1 cellular context compared by ENCODE assay signal in the genomic region with DNA sequence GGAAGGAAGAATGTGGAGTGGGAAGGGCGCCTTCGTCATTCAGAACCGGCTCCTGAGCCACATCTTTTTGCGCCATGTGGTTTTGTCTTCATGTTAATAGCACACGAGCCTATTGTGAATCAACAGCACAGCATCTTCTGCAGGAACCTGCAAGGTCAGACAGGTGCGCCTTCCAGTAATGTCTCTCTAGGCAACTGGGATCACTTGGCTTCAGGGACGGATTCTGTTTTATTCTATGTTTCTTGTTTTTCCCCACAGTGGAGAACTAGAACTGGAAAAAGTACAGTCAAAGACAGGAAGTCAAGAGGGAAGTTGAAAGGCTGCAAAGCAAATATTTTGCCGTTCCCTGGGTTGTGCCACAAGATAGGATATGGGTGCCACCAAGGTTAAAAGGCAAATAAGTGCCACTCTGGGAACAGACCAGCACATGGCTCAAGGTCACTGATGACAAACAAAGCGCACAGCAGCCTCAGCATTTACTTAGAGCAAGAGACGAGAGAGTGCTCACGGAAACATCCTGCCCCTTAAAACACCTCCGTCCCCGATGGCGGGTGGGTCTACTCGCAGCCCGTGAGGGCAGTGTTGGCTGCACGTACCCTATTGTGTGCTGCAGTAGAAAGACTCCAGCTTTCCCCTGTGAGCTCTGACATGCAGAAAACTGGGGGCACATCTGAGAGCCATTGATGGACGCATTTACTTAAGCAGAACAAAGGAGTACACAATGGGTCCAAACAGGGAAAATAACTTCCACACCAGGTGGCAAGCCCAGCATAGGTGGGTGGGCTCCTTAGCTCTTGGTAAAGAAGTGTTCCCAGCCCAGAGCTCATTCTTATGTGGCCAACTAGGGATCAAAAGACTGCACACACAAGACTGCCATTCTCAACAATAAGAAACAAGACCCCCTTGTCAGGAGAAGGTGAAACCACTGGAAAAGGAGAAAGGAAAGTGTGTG.
TF ChIP-seq lines count a peak whose summit lies in the region.

No MANE protein-coding gene starts in this region.

TF ChIP-seq in HepG2, 621 proteins besides CTCF, POLR2A, EP300 and RAD21 (continued from another document and continues in another):
- TF ChIP-seq, protein P1, sequence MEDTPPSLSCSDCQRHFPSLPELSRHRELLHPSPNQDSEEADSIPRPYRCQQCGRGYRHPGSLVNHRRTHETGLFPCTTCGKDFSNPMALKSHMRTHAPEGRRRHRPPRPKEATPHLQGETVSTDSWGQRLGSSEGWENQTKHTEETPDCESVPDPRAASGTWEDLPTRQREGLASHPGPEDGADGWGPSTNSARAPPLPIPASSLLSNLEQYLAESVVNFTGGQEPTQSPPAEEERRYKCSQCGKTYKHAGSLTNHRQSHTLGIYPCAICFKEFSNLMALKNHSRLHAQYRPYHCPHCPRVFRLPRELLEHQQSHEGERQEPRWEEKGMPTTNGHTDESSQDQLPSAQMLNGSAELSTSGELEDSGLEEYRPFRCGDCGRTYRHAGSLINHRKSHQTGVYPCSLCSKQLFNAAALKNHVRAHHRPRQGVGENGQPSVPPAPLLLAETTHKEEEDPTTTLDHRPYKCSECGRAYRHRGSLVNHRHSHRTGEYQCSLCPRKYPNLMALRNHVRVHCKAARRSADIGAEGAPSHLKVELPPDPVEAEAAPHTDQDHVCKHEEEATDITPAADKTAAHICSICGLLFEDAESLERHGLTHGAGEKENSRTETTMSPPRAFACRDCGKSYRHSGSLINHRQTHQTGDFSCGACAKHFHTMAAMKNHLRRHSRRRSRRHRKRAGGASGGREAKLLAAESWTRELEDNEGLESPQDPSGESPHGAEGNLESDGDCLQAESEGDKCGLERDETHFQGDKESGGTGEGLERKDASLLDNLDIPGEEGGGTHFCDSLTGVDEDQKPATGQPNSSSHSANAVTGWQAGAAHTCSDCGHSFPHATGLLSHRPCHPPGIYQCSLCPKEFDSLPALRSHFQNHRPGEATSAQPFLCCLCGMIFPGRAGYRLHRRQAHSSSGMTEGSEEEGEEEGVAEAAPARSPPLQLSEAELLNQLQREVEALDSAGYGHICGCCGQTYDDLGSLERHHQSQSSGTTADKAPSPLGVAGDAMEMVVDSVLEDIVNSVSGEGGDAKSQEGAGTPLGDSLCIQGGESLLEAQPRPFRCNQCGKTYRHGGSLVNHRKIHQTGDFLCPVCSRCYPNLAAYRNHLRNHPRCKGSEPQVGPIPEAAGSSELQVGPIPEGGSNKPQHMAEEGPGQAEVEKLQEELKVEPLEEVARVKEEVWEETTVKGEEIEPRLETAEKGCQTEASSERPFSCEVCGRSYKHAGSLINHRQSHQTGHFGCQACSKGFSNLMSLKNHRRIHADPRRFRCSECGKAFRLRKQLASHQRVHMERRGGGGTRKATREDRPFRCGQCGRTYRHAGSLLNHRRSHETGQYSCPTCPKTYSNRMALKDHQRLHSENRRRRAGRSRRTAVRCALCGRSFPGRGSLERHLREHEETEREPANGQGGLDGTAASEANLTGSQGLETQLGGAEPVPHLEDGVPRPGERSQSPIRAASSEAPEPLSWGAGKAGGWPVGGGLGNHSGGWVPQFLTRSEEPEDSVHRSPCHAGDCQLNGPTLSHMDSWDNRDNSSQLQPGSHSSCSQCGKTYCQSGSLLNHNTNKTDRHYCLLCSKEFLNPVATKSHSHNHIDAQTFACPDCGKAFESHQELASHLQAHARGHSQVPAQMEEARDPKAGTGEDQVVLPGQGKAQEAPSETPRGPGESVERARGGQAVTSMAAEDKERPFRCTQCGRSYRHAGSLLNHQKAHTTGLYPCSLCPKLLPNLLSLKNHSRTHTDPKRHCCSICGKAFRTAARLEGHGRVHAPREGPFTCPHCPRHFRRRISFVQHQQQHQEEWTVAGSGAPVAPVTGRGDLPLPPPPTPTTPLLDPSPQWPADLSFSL (CRISPR knock-in tag; IDR thresholded peaks at IDR 0.05), result no peak
- TF ChIP-seq, protein P2, sequence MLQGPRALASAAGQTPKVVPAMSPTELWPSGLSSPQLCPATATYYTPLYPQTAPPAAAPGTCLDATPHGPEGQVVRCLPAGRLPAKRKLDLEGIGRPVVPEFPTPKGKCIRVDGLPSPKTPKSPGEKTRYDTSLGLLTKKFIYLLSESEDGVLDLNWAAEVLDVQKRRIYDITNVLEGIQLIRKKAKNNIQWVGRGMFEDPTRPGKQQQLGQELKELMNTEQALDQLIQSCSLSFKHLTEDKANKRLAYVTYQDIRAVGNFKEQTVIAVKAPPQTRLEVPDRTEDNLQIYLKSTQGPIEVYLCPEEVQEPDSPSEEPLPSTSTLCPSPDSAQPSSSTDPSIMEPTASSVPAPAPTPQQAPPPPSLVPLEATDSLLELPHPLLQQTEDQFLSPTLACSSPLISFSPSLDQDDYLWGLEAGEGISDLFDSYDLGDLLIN (CRISPR knock-in tag; IDR thresholded peaks at IDR 0.05; ENCODE audit: borderline replicate concordance), result no peak
- TF ChIP-seq, protein P3, sequence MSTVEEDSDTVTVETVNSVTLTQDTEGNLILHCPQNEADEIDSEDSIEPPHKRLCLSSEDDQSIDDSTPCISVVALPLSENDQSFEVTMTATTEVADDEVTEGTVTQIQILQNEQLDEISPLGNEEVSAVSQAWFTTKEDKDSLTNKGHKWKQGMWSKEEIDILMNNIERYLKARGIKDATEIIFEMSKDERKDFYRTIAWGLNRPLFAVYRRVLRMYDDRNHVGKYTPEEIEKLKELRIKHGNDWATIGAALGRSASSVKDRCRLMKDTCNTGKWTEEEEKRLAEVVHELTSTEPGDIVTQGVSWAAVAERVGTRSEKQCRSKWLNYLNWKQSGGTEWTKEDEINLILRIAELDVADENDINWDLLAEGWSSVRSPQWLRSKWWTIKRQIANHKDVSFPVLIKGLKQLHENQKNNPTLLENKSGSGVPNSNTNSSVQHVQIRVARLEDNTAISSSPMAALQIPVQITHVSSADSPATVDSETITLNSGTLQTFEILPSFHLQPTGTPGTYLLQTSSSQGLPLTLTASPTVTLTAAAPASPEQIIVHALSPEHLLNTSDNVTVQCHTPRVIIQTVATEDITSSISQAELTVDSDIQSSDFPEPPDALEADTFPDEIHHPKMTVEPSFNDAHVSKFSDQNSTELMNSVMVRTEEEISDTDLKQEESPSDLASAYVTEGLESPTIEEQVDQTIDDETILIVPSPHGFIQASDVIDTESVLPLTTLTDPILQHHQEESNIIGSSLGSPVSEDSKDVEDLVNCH (CRISPR knock-in tag; IDR thresholded peaks at IDR 0.05), result no peak
- peak; percentile 54 for TF ChIP-seq GATAD2A (CRISPR knock-in tag; IDR thresholded peaks at IDR 0.05)
- TF ChIP-seq ZNF430 (CRISPR knock-in tag; IDR thresholded peaks at IDR 0.05), result no peak
- TF ChIP-seq ZNF766 (CRISPR knock-in tag; IDR thresholded peaks at IDR 0.05; ENCODE audit: borderline replicate concordance), result no peak
- no peak for TF ChIP-seq RFX5 (IDR thresholded peaks at IDR 0.05; ENCODE audit: low read depth, low read length)
- no peak for TF ChIP-seq ZNF256 (CRISPR knock-in tag; conservative IDR thresholded peaks at IDR 0.05)
- TF ChIP-seq, protein P4, sequence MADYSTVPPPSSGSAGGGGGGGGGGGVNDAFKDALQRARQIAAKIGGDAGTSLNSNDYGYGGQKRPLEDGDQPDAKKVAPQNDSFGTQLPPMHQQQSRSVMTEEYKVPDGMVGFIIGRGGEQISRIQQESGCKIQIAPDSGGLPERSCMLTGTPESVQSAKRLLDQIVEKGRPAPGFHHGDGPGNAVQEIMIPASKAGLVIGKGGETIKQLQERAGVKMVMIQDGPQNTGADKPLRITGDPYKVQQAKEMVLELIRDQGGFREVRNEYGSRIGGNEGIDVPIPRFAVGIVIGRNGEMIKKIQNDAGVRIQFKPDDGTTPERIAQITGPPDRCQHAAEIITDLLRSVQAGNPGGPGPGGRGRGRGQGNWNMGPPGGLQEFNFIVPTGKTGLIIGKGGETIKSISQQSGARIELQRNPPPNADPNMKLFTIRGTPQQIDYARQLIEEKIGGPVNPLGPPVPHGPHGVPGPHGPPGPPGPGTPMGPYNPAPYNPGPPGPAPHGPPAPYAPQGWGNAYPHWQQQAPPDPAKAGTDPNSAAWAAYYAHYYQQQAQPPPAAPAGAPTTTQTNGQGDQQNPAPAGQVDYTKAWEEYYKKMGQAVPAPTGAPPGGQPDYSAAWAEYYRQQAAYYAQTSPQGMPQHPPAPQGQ (CRISPR knock-in tag; IDR thresholded peaks at IDR 0.05; ENCODE audit: borderline replicate concordance), result no peak
- TF ChIP-seq HOXA3 (CRISPR knock-in tag; IDR thresholded peaks at IDR 0.05), result peak; percentile 68; the same call in 1 of the 2 replicates
- peak; percentile 22; the same call in 1 of the 2 replicates for TF ChIP-seq SMAD1 (CRISPR knock-in tag; IDR thresholded peaks at IDR 0.05; ENCODE audit: borderline replicate concordance, low read depth)
- TF ChIP-seq NCOA2 (CRISPR knock-in tag; IDR thresholded peaks at IDR 0.05), result peak; percentile 83
- TF ChIP-seq ZNF333 (CRISPR knock-in tag; IDR thresholded peaks at IDR 0.05; ENCODE audit: borderline replicate concordance), result no peak
- peak; percentile 83; the same call in 1 of the 2 replicates for TF ChIP-seq SOX5 (CRISPR knock-in tag; IDR thresholded peaks at IDR 0.05; ENCODE audit: borderline replicate concordance)
- 0 out of 4 replicates have a peak, but pooled peaks of 1 of the 2 experiments have one; percentile 8 for TF ChIP-seq MAFK (conservative IDR thresholded peaks at IDR 0.05 in 1 of 2, IDR thresholded peaks at IDR 0.05 in 1 of 2; ENCODE audit: low read length in 2 of 2)
- TF ChIP-seq, protein P5, sequence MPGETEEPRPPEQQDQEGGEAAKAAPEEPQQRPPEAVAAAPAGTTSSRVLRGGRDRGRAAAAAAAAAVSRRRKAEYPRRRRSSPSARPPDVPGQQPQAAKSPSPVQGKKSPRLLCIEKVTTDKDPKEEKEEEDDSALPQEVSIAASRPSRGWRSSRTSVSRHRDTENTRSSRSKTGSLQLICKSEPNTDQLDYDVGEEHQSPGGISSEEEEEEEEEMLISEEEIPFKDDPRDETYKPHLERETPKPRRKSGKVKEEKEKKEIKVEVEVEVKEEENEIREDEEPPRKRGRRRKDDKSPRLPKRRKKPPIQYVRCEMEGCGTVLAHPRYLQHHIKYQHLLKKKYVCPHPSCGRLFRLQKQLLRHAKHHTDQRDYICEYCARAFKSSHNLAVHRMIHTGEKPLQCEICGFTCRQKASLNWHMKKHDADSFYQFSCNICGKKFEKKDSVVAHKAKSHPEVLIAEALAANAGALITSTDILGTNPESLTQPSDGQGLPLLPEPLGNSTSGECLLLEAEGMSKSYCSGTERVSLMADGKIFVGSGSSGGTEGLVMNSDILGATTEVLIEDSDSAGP (CRISPR knock-in tag; IDR thresholded peaks at IDR 0.05; ENCODE audit: borderline replicate concordance), result peak; percentile 50
- TF ChIP-seq, protein P6, sequence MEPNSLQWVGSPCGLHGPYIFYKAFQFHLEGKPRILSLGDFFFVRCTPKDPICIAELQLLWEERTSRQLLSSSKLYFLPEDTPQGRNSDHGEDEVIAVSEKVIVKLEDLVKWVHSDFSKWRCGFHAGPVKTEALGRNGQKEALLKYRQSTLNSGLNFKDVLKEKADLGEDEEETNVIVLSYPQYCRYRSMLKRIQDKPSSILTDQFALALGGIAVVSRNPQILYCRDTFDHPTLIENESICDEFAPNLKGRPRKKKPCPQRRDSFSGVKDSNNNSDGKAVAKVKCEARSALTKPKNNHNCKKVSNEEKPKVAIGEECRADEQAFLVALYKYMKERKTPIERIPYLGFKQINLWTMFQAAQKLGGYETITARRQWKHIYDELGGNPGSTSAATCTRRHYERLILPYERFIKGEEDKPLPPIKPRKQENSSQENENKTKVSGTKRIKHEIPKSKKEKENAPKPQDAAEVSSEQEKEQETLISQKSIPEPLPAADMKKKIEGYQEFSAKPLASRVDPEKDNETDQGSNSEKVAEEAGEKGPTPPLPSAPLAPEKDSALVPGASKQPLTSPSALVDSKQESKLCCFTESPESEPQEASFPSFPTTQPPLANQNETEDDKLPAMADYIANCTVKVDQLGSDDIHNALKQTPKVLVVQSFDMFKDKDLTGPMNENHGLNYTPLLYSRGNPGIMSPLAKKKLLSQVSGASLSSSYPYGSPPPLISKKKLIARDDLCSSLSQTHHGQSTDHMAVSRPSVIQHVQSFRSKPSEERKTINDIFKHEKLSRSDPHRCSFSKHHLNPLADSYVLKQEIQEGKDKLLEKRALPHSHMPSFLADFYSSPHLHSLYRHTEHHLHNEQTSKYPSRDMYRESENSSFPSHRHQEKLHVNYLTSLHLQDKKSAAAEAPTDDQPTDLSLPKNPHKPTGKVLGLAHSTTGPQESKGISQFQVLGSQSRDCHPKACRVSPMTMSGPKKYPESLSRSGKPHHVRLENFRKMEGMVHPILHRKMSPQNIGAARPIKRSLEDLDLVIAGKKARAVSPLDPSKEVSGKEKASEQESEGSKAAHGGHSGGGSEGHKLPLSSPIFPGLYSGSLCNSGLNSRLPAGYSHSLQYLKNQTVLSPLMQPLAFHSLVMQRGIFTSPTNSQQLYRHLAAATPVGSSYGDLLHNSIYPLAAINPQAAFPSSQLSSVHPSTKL (CRISPR knock-in tag; IDR thresholded peaks at IDR 0.05), result peak; percentile 86
- no peak for TF ChIP-seq ZNF329 (CRISPR knock-in tag; IDR thresholded peaks at IDR 0.05; ENCODE audit: low read depth)
- no peak for TF ChIP-seq ZSCAN25 (CRISPR knock-in tag; IDR thresholded peaks at IDR 0.05)
- TF ChIP-seq, protein P7, sequence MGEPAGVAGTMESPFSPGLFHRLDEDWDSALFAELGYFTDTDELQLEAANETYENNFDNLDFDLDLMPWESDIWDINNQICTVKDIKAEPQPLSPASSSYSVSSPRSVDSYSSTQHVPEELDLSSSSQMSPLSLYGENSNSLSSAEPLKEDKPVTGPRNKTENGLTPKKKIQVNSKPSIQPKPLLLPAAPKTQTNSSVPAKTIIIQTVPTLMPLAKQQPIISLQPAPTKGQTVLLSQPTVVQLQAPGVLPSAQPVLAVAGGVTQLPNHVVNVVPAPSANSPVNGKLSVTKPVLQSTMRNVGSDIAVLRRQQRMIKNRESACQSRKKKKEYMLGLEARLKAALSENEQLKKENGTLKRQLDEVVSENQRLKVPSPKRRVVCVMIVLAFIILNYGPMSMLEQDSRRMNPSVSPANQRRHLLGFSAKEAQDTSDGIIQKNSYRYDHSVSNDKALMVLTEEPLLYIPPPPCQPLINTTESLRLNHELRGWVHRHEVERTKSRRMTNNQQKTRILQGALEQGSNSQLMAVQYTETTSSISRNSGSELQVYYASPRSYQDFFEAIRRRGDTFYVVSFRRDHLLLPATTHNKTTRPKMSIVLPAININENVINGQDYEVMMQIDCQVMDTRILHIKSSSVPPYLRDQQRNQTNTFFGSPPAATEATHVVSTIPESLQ (CRISPR knock-in tag; conservative IDR thresholded peaks at IDR 0.05), result no peak
- no peak for TF ChIP-seq ZNF10 (CRISPR knock-in tag; IDR thresholded peaks at IDR 0.05; ENCODE audit: borderline replicate concordance, low read depth)
- TF ChIP-seq ZFX (CRISPR knock-in tag; IDR thresholded peaks at IDR 0.05; ENCODE audit: low read depth), result 0 out of 2 replicates have a peak, but pooled peaks have one; percentile 16
- no peak for TF ChIP-seq FOXK1 (CRISPR knock-in tag; IDR thresholded peaks at IDR 0.05; ENCODE audit: borderline replicate concordance, low read depth)
- TF ChIP-seq NCOA5 (CRISPR knock-in tag; IDR thresholded peaks at IDR 0.05), result no peak
- TF ChIP-seq TAF15 (IDR thresholded peaks at IDR 0.05; ENCODE audit: low read depth, low read length, poor library complexity, severe bottlenecking), result no peak
